1 cellular context compared by ENCODE assay signal in genomic region chrX:16772460-16772859, GRCh38.
A peak's percentile ranks its signal among the peaks of the same experiment; 100 is the strongest.
TF ChIP-seq lines count a peak whose summit lies in the region.

No MANE protein-coding gene starts in this region.

TF ChIP-seq in K562, 482 proteins besides CTCF, POLR2A, EP300 and RAD21:
- no peak for TF ChIP-seq ZNF696 (CRISPR knock-in tag; conservative IDR thresholded peaks at IDR 0.05)
- peak; percentile 55 for TF ChIP-seq FOS (IDR thresholded peaks at IDR 0.05; ENCODE audit: extremely low read depth, insufficient read length)
- TF ChIP-seq ASH1L (IDR thresholded peaks at IDR 0.05; ENCODE audit: borderline replicate concordance, low read depth, partially characterized antibody) = peak; percentile 58
- TF ChIP-seq CC2D1A (IDR thresholded peaks at IDR 0.05) = peak; percentile 88
- TF ChIP-seq CBX3 (IDR thresholded peaks at IDR 0.05; ENCODE audit: borderline replicate concordance in 1 of 2, low read length in 2 of 2) = peak in 1 of 2 experiments; percentile 13; a peak in 1 of 3 replicates
- TF ChIP-seq USF2 (CRISPR knock-in tag; IDR thresholded peaks at IDR 0.05) = no peak
- TF ChIP-seq RBM25 (IDR thresholded peaks at IDR 0.05; ENCODE audit: low read depth, low read length, severe bottlenecking) = peak; percentile 19
- TF ChIP-seq MXI1 (IDR thresholded peaks at IDR 0.05; ENCODE audit: low read depth, low read length) = no peak
- TF ChIP-seq YBX1 (IDR thresholded peaks at IDR 0.05) = no peak
- no peak for TF ChIP-seq ZNF12 (CRISPR knock-in tag; IDR thresholded peaks at IDR 0.05)
- peak; percentile 64 for TF ChIP-seq MYBL2 (IDR thresholded peaks at IDR 0.05; ENCODE audit: low read depth)
- no peak for TF ChIP-seq MYBL2 (CRISPR knock-in tag; IDR thresholded peaks at IDR 0.05; ENCODE audit: borderline replicate concordance)
- TF ChIP-seq ZKSCAN3 (CRISPR knock-in tag; IDR thresholded peaks at IDR 0.05) = no peak
- TF ChIP-seq USF1 (CRISPR knock-in tag; IDR thresholded peaks at IDR 0.05) = no peak
- TF ChIP-seq NFYB (IDR thresholded peaks at IDR 0.05; ENCODE audit: extremely low read depth, insufficient read length) = peak; percentile 50
- TF ChIP-seq IRF1 (CRISPR knock-in tag; IDR thresholded peaks at IDR 0.05; ENCODE audit: borderline replicate concordance) = no peak
- TF ChIP-seq RHOXF2B (CRISPR knock-in tag; conservative IDR thresholded peaks at IDR 0.05) = no peak
- TF ChIP-seq ZNF592 (IDR thresholded peaks at IDR 0.05) = 0 out of 2 replicates have a peak, but pooled peaks have one; percentile 9
- TF ChIP-seq EZH2 (IDR thresholded peaks at IDR 0.05; ENCODE audit: borderline replicate concordance, low read depth, low read length) = no peak
- peak; percentile 74; the same call in 1 of the 2 replicates for TF ChIP-seq CHAMP1 (IDR thresholded peaks at IDR 0.05)
- peak; percentile 56; the same call in 1 of the 2 replicates for TF ChIP-seq FOXM1 (IDR thresholded peaks at IDR 0.05; ENCODE audit: low read depth)
- no peak for TF ChIP-seq FOXM1 (CRISPR knock-in tag; IDR thresholded peaks at IDR 0.05; ENCODE audit: low read depth)
- no peak for TF ChIP-seq KDM2B (CRISPR knock-in tag; IDR thresholded peaks at IDR 0.05)
- no peak for TF ChIP-seq ARID1B (IDR thresholded peaks at IDR 0.05)
- no peak for TF ChIP-seq WHSC1 (IDR thresholded peaks at IDR 0.05; ENCODE audit: low read length)
- TF ChIP-seq ZBTB33 (CRISPR knock-in tag; IDR thresholded peaks at IDR 0.05) = peak; percentile 93
- TF ChIP-seq U2AF1 (optimal IDR thresholded peaks at IDR 0.05; ENCODE audit: low read depth, low read length) = no peak
